8 cellular contexts compared by ENCODE assay signal in the genomic region with DNA sequence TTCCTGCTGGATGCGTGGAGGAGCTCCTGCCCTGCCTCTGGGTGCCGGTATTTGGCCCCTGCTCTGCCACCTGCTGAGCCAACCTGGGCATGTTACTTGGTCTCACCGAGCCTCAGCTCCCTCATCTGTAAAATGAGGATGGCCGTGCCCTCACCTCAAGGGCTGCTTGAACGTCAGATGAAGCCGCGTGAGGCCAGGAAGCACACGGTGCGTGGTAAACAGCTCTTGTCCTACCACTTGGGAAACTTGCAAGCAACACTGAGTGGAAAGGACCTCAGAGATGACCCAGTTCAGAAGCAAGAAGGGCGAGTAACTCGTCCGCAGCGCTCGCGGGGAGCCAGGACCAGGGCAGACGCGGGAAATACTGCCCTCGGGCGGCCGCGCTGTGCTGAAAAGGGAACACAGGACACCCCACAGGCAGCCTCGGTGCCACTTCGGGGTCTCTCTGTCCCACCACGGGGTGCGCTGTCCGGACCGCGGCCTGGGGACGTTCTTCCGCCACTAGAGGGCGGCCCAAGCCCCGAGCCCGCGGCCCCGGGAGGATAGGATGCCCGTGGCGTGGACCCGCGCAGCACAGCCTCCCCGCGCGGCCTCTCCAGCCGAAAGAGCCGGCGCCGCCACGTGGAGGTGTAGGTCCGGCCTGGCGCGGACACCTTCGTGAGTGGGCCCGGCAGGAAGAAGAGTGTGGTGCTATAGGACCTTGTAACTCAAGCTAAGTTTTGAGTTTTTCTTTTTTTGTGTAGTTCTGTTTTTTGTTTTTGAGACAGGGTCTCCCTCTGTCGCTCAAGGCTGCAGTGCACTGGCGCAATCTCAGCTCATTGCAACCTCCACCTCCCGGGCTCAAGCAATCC.
A peak's percentile ranks its signal among the peaks of the same experiment; 100 is the strongest.
DNase-seq lines count a peak whose midpoint lies in the region; ATAC-seq and TF ChIP-seq lines count a peak whose summit lies in the region.

No MANE protein-coding gene starts in this region.

- WGBS in suprapubic skin = 15% methylated on average over 37 of the region's 55 CpGs

- H3K27me3 Mint-ChIP-seq in activated T-helper 2 cell treated with anti-CD3 and anti-CD28 coated beads, Interferon-gamma antibody, Interleukin-2, Interleukin-4, amounts not matched to agents 10 μg/mL and 5 μg/mL and 100 μg/mL, durations not matched to agents 14 hours and 24 hours and 36 hours (ENCODE audit: low read depth) = no peaks in the 10 kb centered on the region

- H3K9me3 Mint-ChIP-seq in activated T-helper 2 cell treated with anti-CD3 and anti-CD28 coated beads, Interferon-gamma antibody, Interleukin-2, Interleukin-4, amounts not matched to agents 10 μg/mL and 5 μg/mL and 100 μg/mL, durations not matched to agents 14 hours and 24 hours and 36 hours = no peaks in the 10 kb centered on the region

- no peaks in the 10 kb centered on the region for H3K27me3 ChIP-seq in Peyer's patch
- H3K27me3 ChIP-seq in suprapubic skin = no peaks in the 10 kb centered on the region

- DNase-seq in AG09319 (ENCODE audit: extremely low read depth, low read depth) (peak; percentile 10), Peyer's patch (peak; percentile 78 to 91 (median 85)), foreskin fibroblast (peak; percentile 24 to 76), nucleus accumbens (lab: John Stamatoyannopoulos, UW) (peak in 50 of 56 donors; percentile 9 to 83 (median 42)), suprapubic skin (ENCODE audit: low spot score in 2 of 2) (peak; percentile 88)
- peak; percentile 40 for DNase-seq in activated T-helper 2 cell treated with anti-CD3 and anti-CD28 coated beads, Interferon-gamma antibody, Interleukin-2, Interleukin-4, amounts not matched to agents 10 μg/mL and 5 μg/mL and 100 μg/mL, durations not matched to agents 14 hours and 24 hours and 36 hours (ENCODE audit: low spot score)

- H3K36me3 ChIP-seq in Peyer's patch = peaks cover 0 to 20% (median 0%) of the 10 kb centered on the region in 3 donors
- peaks cover 40% of the 10 kb centered on the region for H3K36me3 ChIP-seq in suprapubic skin

- no peaks in the 10 kb centered on the region for H3K36me3 Mint-ChIP-seq in activated T-helper 2 cell treated with anti-CD3 and anti-CD28 coated beads, Interferon-gamma antibody, Interleukin-2, Interleukin-4, amounts not matched to agents 10 μg/mL and 5 μg/mL and 100 μg/mL, durations not matched to agents 14 hours and 24 hours and 36 hours (ENCODE audit: low read depth)

- intact Hi-C loops in activated T-helper 2 cell treated with anti-CD3 and anti-CD28 coated beads, Interferon-gamma antibody, Interleukin-2, Interleukin-4, amounts not matched to agents 10 μg/mL and 5 μg/mL and 100 μg/mL, durations not matched to agents 14 hours and 24 hours and 36 hours (cut with micrococcal nuclease) = loop anchor here (2.0 to 5.0 kb wide), 2 partner anchors 92 to 149 kb away; no protein-coding TSS in a partner anchor

- TF ChIP-seq POLR2A in Peyer's patch (IDR thresholded peaks at IDR 0.05) (no peak), suprapubic skin (IDR thresholded peaks at IDR 0.05) (no peak)

- H3K4me1 ChIP-seq in Peyer's patch (peaks cover 0 to 8% (median 0%) of the 10 kb centered on the region in 4 donors), suprapubic skin (peaks cover 12% of the 10 kb centered on the region)

- no peak overlapping the region for H3K27ac ChIP-seq in Peyer's patch
- H3K27ac ChIP-seq in suprapubic skin = no peak overlapping the region

- TF ChIP-seq EP300 in suprapubic skin (IDR thresholded peaks at IDR 0.05) = no peak

- ATAC-seq in GM19035 (IDR thresholded peaks at IDR 0.05; ENCODE audit: unreplicated experiment) (peak; percentile 87), HG03175 (IDR thresholded peaks at IDR 0.05; ENCODE audit: unreplicated experiment) (peak; percentile 91)

- peak overlapping the region; percentile 40 for H3K27ac Mint-ChIP-seq in activated T-helper 2 cell treated with anti-CD3 and anti-CD28 coated beads, Interferon-gamma antibody, Interleukin-2, Interleukin-4, amounts not matched to agents 10 μg/mL and 5 μg/mL and 100 μg/mL, durations not matched to agents 14 hours and 24 hours and 36 hours

- peak overlapping the region; percentile 63 for H3K4me3 Mint-ChIP-seq in activated T-helper 2 cell treated with anti-CD3 and anti-CD28 coated beads, Interferon-gamma antibody, Interleukin-2, Interleukin-4, amounts not matched to agents 10 μg/mL and 5 μg/mL and 100 μg/mL, durations not matched to agents 14 hours and 24 hours and 36 hours (ENCODE audit: low read depth)

- peaks cover 13% of the 10 kb centered on the region for H3K4me1 Mint-ChIP-seq in activated T-helper 2 cell treated with anti-CD3 and anti-CD28 coated beads, Interferon-gamma antibody, Interleukin-2, Interleukin-4, amounts not matched to agents 10 μg/mL and 5 μg/mL and 100 μg/mL, durations not matched to agents 14 hours and 24 hours and 36 hours (ENCODE audit: low read depth)

- H3K4me3 ChIP-seq in Peyer's patch (peak overlapping the region; percentile 5 to 34 (median 20)), foreskin fibroblast (ENCODE audit: low read depth in 1 of 2, low read length in 2 of 2) (peak overlapping the region; percentile 18 to 35), suprapubic skin (peak overlapping the region; percentile 31)

- TF ChIP-seq CTCF in AG09319 (IDR thresholded peaks at IDR 0.05; ENCODE audit: low read depth, low read length) (peak; percentile 83), Peyer's patch (IDR thresholded peaks at IDR 0.05) (peak; percentile 84 to 97 (median 90)), foreskin fibroblast (IDR thresholded peaks at IDR 0.05; ENCODE audit: low read depth, low read length) (peak; percentile 90), suprapubic skin (IDR thresholded peaks at IDR 0.05) (peak in 1 of 2 donors; percentile 89)

- H3K9me3 ChIP-seq in Peyer's patch (no peaks in the 10 kb centered on the region), suprapubic skin (no peaks in the 10 kb centered on the region)

Comparison
In these comparisons a context has a peak if more than half of its experiments do, and no peak if none do; other contexts are left out.
1. DNase-seq: peak in every context shown above with its lines; median percentile 88 in suprapubic skin; 85 in Peyer's patch; 50 in foreskin fibroblast; 42 in nucleus accumbens; 40 in activated T-helper 2 cell treated with anti-CD3 and anti-CD28 coated beads, Interferon-gamma antibody, Interleukin-2, Interleukin-4, amounts not matched to agents 10 μg/mL and 5 μg/mL and 100 μg/mL, durations not matched to agents 14 hours and 24 hours and 36 hours; 10 in AG09319.